ENCODE assay signal across 8 cellular contexts in the genomic region with DNA sequence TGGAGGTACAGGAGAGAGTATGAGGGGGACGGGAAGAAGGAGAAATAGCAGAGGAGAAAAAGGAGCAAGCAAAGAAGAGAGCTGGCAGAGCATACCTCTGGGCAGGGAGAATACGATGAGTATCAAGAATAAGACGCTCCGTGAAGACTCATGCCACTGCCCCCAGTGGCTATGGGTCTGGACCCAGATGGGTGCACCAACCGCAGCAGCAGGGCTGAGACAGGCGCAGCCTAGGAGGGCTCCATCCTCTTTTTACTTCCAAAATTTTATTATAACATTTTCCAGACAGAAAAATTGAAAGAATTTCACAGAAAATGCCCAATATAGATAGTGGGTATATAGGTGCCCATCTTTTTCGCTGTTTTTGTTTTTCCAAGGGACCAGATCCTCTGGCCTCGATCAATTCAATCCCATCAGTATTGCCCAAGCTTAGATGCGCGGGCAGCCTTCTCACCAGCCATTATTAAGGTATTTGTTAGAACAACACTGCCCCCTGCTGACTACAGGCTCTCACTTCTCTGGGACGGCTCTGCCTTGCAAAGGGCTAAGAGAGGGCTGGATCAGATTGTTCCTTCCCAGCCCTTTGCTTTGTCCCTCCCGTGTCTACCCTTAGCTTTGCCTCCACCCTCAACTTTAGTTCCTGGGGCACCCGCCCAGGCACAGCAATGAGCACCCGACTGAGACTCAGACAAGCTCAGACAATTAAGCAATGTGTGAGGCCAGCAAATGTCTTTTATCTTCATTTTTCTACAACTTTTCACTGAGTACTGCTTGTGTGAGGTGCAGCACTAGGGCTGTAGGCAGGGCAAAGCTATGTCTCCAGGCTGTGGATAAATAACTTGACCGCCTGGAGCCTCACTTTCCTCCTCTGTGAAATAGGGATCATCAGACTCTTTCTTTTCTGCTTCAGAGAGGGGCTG. TPM values are rescaled to one million over a fixed set of nuclear protein-coding genes. Genes with fewer than 3 reads are reported as not detected.
DNase-seq lines count a peak whose midpoint lies in the region; ATAC-seq and TF ChIP-seq lines count a peak whose summit lies in the region.

No MANE protein-coding gene starts in this region.

- H3K27me3 Mint-ChIP-seq in activated T-cell treated with anti-CD3 and anti-CD28 coated beads, Interleukin-2, amount 50 U/mL, for 72 hours (ENCODE audit: low read depth) = peaks cover 61% of the 10 kb centered on the region

- peak; percentile 87 for ATAC-seq in GM21723 (IDR thresholded peaks at IDR 0.05; ENCODE audit: unreplicated experiment)
- peak; percentile 79 to 84 for ATAC-seq in activated T-cell treated with anti-CD3 and anti-CD28 coated beads, Interleukin-2, amount 50 U/mL, for 72 hours (replicated peaks in 1 of 2)

- no peaks in the 10 kb centered on the region for H3K9me3 Mint-ChIP-seq in activated T-cell treated with anti-CD3 and anti-CD28 coated beads, Interleukin-2, amount 50 U/mL, for 72 hours

- 29% methylated on average over 15 of the region's 15 CpGs for WGBS in suprapubic skin

- TF ChIP-seq EP300 in suprapubic skin (IDR thresholded peaks at IDR 0.05) = no peak

- H3K4me3 ChIP-seq in Karpas-422 (ENCODE audit: low read length) (no peak overlapping the region), Peyer's patch (no peak overlapping the region), fibroblast of villous mesenchyme (ENCODE audit: low read depth, low read length) (no peak overlapping the region), suprapubic skin (no peak overlapping the region)

- H3K9ac ChIP-seq in Karpas-422 (ENCODE audit: low read length) = no peak overlapping the region

- H3K79me2 ChIP-seq in Karpas-422 (ENCODE audit: low read length) = no peaks in the 10 kb centered on the region

- H3K27ac ChIP-seq in Karpas-422 (ENCODE audit: low read length) (no peak overlapping the region), Peyer's patch (no peak overlapping the region), suprapubic skin (no peak overlapping the region)

- H3K27ac Mint-ChIP-seq in activated T-cell treated with anti-CD3 and anti-CD28 coated beads, Interleukin-2, amount 50 U/mL, for 72 hours = peak overlapping the region; percentile 27

- TF ChIP-seq POLR2A in Peyer's patch (IDR thresholded peaks at IDR 0.05) = no peak
- no peak for TF ChIP-seq POLR2A in suprapubic skin (IDR thresholded peaks at IDR 0.05)

- H2AFZ ChIP-seq in Karpas-422 (ENCODE audit: low read length) = no peak overlapping the region

- peaks cover 35% of the 10 kb centered on the region for H3K4me1 Mint-ChIP-seq in activated T-cell treated with anti-CD3 and anti-CD28 coated beads, Interleukin-2, amount 50 U/mL, for 72 hours (ENCODE audit: low read depth)

- H3K27me3 ChIP-seq in Karpas-422 (ENCODE audit: low read length) (no peaks in the 10 kb centered on the region), Peyer's patch (no peaks in the 10 kb centered on the region), suprapubic skin (peaks cover 5% of the 10 kb centered on the region)

- H3K4me2 ChIP-seq in Karpas-422 (ENCODE audit: low read depth, low read length, poor library complexity, severe bottlenecking) = no peak overlapping the region

- H3K36me3 Mint-ChIP-seq in activated T-cell treated with anti-CD3 and anti-CD28 coated beads, Interleukin-2, amount 50 U/mL, for 72 hours (ENCODE audit: insufficient read depth in 2 of 2) = no peaks in the 10 kb centered on the region

- no peak overlapping the region for H3K4me3 Mint-ChIP-seq in activated T-cell treated with anti-CD3 and anti-CD28 coated beads, Interleukin-2, amount 50 U/mL, for 72 hours

- H3K9me3 ChIP-seq in Karpas-422 (ENCODE audit: low read length) (no peaks in the 10 kb centered on the region), Peyer's patch (no peaks in the 10 kb centered on the region), suprapubic skin (no peaks in the 10 kb centered on the region)

- DNase-seq in DMS79 (lab: John Stamatoyannopoulos, UW) (peak; percentile 69), Karpas-422 (peak; percentile 91), Peyer's patch (peak; percentile 65 to 92 (median 65)), fibroblast of villous mesenchyme (ENCODE audit: low read depth) (peak; percentile 79), occipital lobe (lab: John Stamatoyannopoulos, UW) (peak; percentile 68), suprapubic skin (ENCODE audit: low spot score in 2 of 2) (peak; percentile 76 to 87)
- DNase-seq in activated T-cell treated with anti-CD3 and anti-CD28 coated beads, Interleukin-2, amount 50 U/mL, for 72 hours = peak; percentile 75 to 80

- H4K20me1 ChIP-seq in Karpas-422 (ENCODE audit: insufficient read depth, low read depth, low read length) = no peaks in the 10 kb centered on the region

- H3K9me2 ChIP-seq in Karpas-422 (replicated peaks; ENCODE audit: insufficient read depth, low read length) = no peaks in the 10 kb centered on the region

- TF ChIP-seq CTCF in Peyer's patch (IDR thresholded peaks at IDR 0.05) (peak; percentile 10 to 78 (median 66)), fibroblast of villous mesenchyme (IDR thresholded peaks at IDR 0.05; ENCODE audit: insufficient read depth, low read depth, low read length) (peak; percentile 85), suprapubic skin (IDR thresholded peaks at IDR 0.05) (peak; percentile 26 to 62)

- H3K36me3 ChIP-seq in Karpas-422 (ENCODE audit: insufficient read depth, low read length) = no peaks in the 10 kb centered on the region
- H3K36me3 ChIP-seq in Peyer's patch = no peaks in the 10 kb centered on the region
- no peaks in the 10 kb centered on the region for H3K36me3 ChIP-seq in suprapubic skin

- H3K4me1 ChIP-seq in Karpas-422 (ENCODE audit: low read length) (no peaks in the 10 kb centered on the region), Peyer's patch (no peaks in the 10 kb centered on the region), suprapubic skin (peaks cover 10% of the 10 kb centered on the region)

RNA-seq across cellular contexts. Expression of a gene that starts 17.5 kb away (rescaled TPM):
- not detected in 2 replicates for total RNA-seq in Karpas-422 (2014; rRNA removed; shearing (Covaris generic); ENCODE audit: low replicate concordance)
- not detected for total RNA-seq in Peyer's patch
- total RNA-seq in activated T-cell treated with anti-CD3 and anti-CD28 coated beads, Interleukin-2, amount 50 U/mL, for 72 hours = under 1 TPM; 0.43 to 0.63 TPM
- 2.6 and 9.1 TPM in 2 replicates for total RNA-seq in fibroblast of villous mesenchyme
- total RNA-seq in occipital lobe = 7.3 TPM
- total RNA-seq in suprapubic skin = under 1 TPM in 2 of 4 donors, not detected in 2; 0.23 to 0.34 TPM
